ENCODE assay signal across 25 cellular contexts in genomic region chr1:2608434-2609055, GRCh38. TPM values are rescaled to one million over a fixed set of nuclear protein-coding genes. Genes with fewer than 3 reads are reported as not detected.
"Had no signal": no experiment of that assay in that cellular context is flagged by ENCODE, and none has a peak within 500 bp of the region (broad histone marks: within the 10 kb centered on the region; RNA-seq: fewer than 3 reads in every experiment).

No MANE protein-coding gene starts in this region.

- DNase-seq: IMR-90, Kasumi-1, MM.1S, NCI-H1092 treated with DMSO at 0.1 percent for 48 hours, NCI-H1436, NCI-H187, NCI-H2029, NCI-H2081 treated with DMSO at 0.1 percent for 48 hours, NCI-H2171, NCI-H226, NCI-H446, NCI-H510A, NCI-H524 treated with DMSO at 0.1 percent for 48 hours, NCI-H69, NCI-H774, PC-3, SHP77 had no signal

- ATAC-seq: Panc1, PC-3 had no signal

- H3K9me3 ChIP-seq: SK-N-SH had no signal

- H3K9ac ChIP-seq: KMS-11, SK-N-SH had no signal

- H3K4me2 ChIP-seq: KMS-11, SK-N-SH had no signal

- H3K27ac ChIP-seq: HL-60, KMS-11, RWPE1 had no signal

RNA-seq across cellular contexts. Expression of gene MMEL1, which starts 24.3 kb away (rescaled TPM):
- total RNA-seq: M059J, OCI-LY7, PC-3, SK-MEL-5 had no signal
